Comparison of ENCODE assay signal across 15 cellular contexts in genomic region chr6:34384305-34385153, GRCh38. TPM values are rescaled to one million over a fixed set of nuclear protein-coding genes. Genes with fewer than 3 reads are reported as not detected.
DNase-seq lines count a peak whose midpoint lies in the region; ATAC-seq, FAIRE-seq and TF ChIP-seq lines count a peak whose summit lies in the region.
"Had no signal": no experiment of that assay in that cellular context is flagged by ENCODE, and none has a peak within 500 bp of the region (broad histone marks: within the 10 kb centered on the region; RNA-seq: fewer than 3 reads in every experiment).

No MANE protein-coding gene starts in this region.

- H3K4me3 ChIP-seq in K562 (no peak overlapping the region), brain microvascular endothelial cell (ENCODE audit: low read depth, low read length) (no peak overlapping the region)
- H3K4me3 ChIP-seq: pancreas had no signal

- no peak for TF ChIP-seq EP300 in K562 (IDR thresholded peaks at IDR 0.05; ENCODE audit: low read length)

- no peak for ATAC-seq in K562
- ATAC-seq in activated CD8-positive, alpha-beta memory T cell treated with anti-CD3 and anti-CD28 coated beads, Interleukin-2, amount 10 ng/mL, durations not matched to agents 7 days and 5 days, result no peak

- POLR2A ChIA-PET in K562 (lab: Yijun Ruan, JAX), result interaction anchor here (0.8 kb wide), 1 partner anchor 140 kb away, joined by 3 read pairs; no protein-coding TSS in a partner anchor

- WGBS in K562 (ENCODE audit: insufficient coverage, low coverage, missing lambda C conversion rate), result 65% methylated on average over 6 of the region's 6 CpGs

- peaks cover 5 to 23% of the 10 kb centered on the region in 2 experiments; a peak in 3 of 5 replicates for H3K4me1 ChIP-seq in K562 (replicated peaks in 1 of 2; ENCODE audit: control insufficient read depth in 2 of 2, insufficient read depth in 2 of 2, low read length in 2 of 2)

- H3K4me2 ChIP-seq in K562 (ENCODE audit: insufficient read depth, low read length), result no peak overlapping the region

- TF ChIP-seq RAD21 in K562 (CRISPR knock-in tag; conservative IDR thresholded peaks at IDR 0.05 in 1 of 2, IDR thresholded peaks at IDR 0.05 in 1 of 2), result no peak

- H3K4me1 Mint-ChIP-seq in HFFc6 (ENCODE audit: low read depth), result peaks cover 52% of the 10 kb centered on the region
- H3K4me1 Mint-ChIP-seq in activated CD8-positive, alpha-beta memory T cell treated with anti-CD3 and anti-CD28 coated beads, Interleukin-2, amount 10 ng/mL, durations not matched to agents 7 days and 5 days, result peaks cover 9% of the 10 kb centered on the region

- in situ Hi-C loops in K562 (cut with MboI), result no loop called here
- in situ Hi-C loops in brain microvascular endothelial cell (cut with HindIII; ENCODE audit: low pct_ligation_motif_present, low sequenced_read_pairs), result no loop called here
- in situ Hi-C loops in G401 (cut with HindIII; ENCODE audit: low sequenced_read_pairs), result loop anchor here (25.0 kb wide), 1 partner anchor 197 kb away; no protein-coding TSS in a partner anchor

- DNase-seq in HFFc6 (no peak), K562 (ENCODE audit: extremely low read depth in 1 of 4, low spot score in 3 of 4) (no peak), left kidney (ENCODE audit: low read depth, low spot score) (peak; percentile 50), globus pallidus (ENCODE audit: low spot score) (no peak), brain microvascular endothelial cell (no peak), G401 (ENCODE audit: low spot score) (no peak)
- DNase-seq in activated CD8-positive, alpha-beta memory T cell treated with anti-CD3 and anti-CD28 coated beads, Interleukin-2, amount 10 ng/mL, durations not matched to agents 7 days and 5 days, result no peak
- DNase-seq: CD4-positive, alpha-beta T cell; cerebellar nuclear complex; EL; mesendoderm; NCI-H2081; pancreas had no signal

- H3K27me3 ChIP-seq in K562 (ENCODE audit: control insufficient read depth in 2 of 2, insufficient read depth in 2 of 2, low read length in 2 of 2), result no peaks in the 10 kb centered on the region
- H3K27me3 ChIP-seq in brain microvascular endothelial cell (replicated peaks), result no peaks in the 10 kb centered on the region
- H3K27me3 ChIP-seq: pancreas had no signal

- BruUV-seq in K562 (replicated peaks; lab: Mats Ljungman, UMichigan), result no TSS peak

- H2AFZ ChIP-seq in K562 (ENCODE audit: low read depth, low read length), result no peak overlapping the region

- peaks cover 45% of the 10 kb centered on the region; the same call in 2 of the 3 replicates for H3K36me3 ChIP-seq in K562 (ENCODE audit: control insufficient read depth, insufficient read depth, low read length)
- H3K36me3 ChIP-seq in brain microvascular endothelial cell (replicated peaks), result no peaks in the 10 kb centered on the region
- H3K36me3 ChIP-seq: pancreas had no signal

- peaks cover 5% of the 10 kb centered on the region for H4K20me1 ChIP-seq in K562 (replicated peaks; ENCODE audit: control insufficient read depth, insufficient read depth, low read length)

- no peaks in the 10 kb centered on the region for H3K9me3 Mint-ChIP-seq in HFFc6
- H3K9me3 Mint-ChIP-seq in activated CD8-positive, alpha-beta memory T cell treated with anti-CD3 and anti-CD28 coated beads, Interleukin-2, amount 10 ng/mL, durations not matched to agents 7 days and 5 days (ENCODE audit: low read depth), result no peaks in the 10 kb centered on the region
- H3K9me3 Mint-ChIP-seq: CD4-positive, alpha-beta T cell had no signal

- no peaks in the 10 kb centered on the region; the same call in 1 of the 2 replicates for H3K27me3 Mint-ChIP-seq in HFFc6 (ENCODE audit: insufficient read depth)
- no peaks in the 10 kb centered on the region for H3K27me3 Mint-ChIP-seq in activated CD8-positive, alpha-beta memory T cell treated with anti-CD3 and anti-CD28 coated beads, Interleukin-2, amount 10 ng/mL, durations not matched to agents 7 days and 5 days
- H3K27me3 Mint-ChIP-seq: CD4-positive, alpha-beta T cell had no signal

- no peak for TF ChIP-seq CTCF in HFFc6 (IDR thresholded peaks at IDR 0.05)
- no peak for TF ChIP-seq CTCF in K562 (IDR thresholded peaks at IDR 0.05 in 2 of 3, conservative IDR thresholded peaks at IDR 0.05 in 1 of 3; ENCODE audit: insufficient read depth in 2 of 3, low read depth in 1 of 3, low read length in 3 of 3)
- no peak for TF ChIP-seq CTCF in brain microvascular endothelial cell (IDR thresholded peaks at IDR 0.05; ENCODE audit: low read depth, low read length, missing control alignments)

- H3K36me3 Mint-ChIP-seq in HFFc6 (ENCODE audit: low read depth), result peaks cover 9% of the 10 kb centered on the region; the same call in 1 of the 2 replicates
- H3K36me3 Mint-ChIP-seq in activated CD8-positive, alpha-beta memory T cell treated with anti-CD3 and anti-CD28 coated beads, Interleukin-2, amount 10 ng/mL, durations not matched to agents 7 days and 5 days, result peaks cover 5% of the 10 kb centered on the region

- peak overlapping the region; percentile 77; the same call in 1 of the 2 replicates for H3K27ac Mint-ChIP-seq in HFFc6
- H3K27ac Mint-ChIP-seq in activated CD8-positive, alpha-beta memory T cell treated with anti-CD3 and anti-CD28 coated beads, Interleukin-2, amount 10 ng/mL, durations not matched to agents 7 days and 5 days, result no peak overlapping the region

- CTCF ChIA-PET in K562 (lab: Yijun Ruan, JAX; ENCODE audit: low intra/inter-chr PET ratio), result no interaction called here
- CTCF ChIA-PET in activated CD8-positive, alpha-beta memory T cell treated with anti-CD3 and anti-CD28 coated beads, Interleukin-2, amount 10 ng/mL, durations not matched to agents 7 days and 5 days (lab: Charles Lee), result no interaction called here

- peak overlapping the region; percentile 1 to 23; a peak in 1 of 4 replicates for H3K9ac ChIP-seq in K562 (ENCODE audit: insufficient read depth in 1 of 2, low read depth in 2 of 2, low read length in 2 of 2)

- no peak for TF ChIP-seq POLR2A in K562 (conservative IDR thresholded peaks at IDR 0.05)

- no peaks in the 10 kb centered on the region for H3K9me3 ChIP-seq in K562 (replicated peaks; ENCODE audit: control insufficient read depth, insufficient read depth, low read depth, low read length)
- H3K9me3 ChIP-seq: pancreas had no signal

- peaks cover 99% of the 10 kb centered on the region for H3K79me2 ChIP-seq in K562 (ENCODE audit: control insufficient read depth, insufficient read depth, low read length)

- H3K4me3 Mint-ChIP-seq in HFFc6, result no peak overlapping the region
- H3K4me3 Mint-ChIP-seq in activated CD8-positive, alpha-beta memory T cell treated with anti-CD3 and anti-CD28 coated beads, Interleukin-2, amount 10 ng/mL, durations not matched to agents 7 days and 5 days, result no peak overlapping the region
- H3K4me3 Mint-ChIP-seq: CD4-positive, alpha-beta T cell had no signal

- FAIRE-seq in K562 (lab: Jason Lieb, UNC), result no peak
- FAIRE-seq: pancreas, TTC549 had no signal

- H3K9me1 ChIP-seq in K562 (ENCODE audit: control insufficient read depth, insufficient read depth, low read length), result no peaks in the 10 kb centered on the region

- H3K27ac ChIP-seq in K562 (ENCODE audit: extremely low read depth, low read depth, low read length) (peak overlapping the region; percentile 24; the same call in 1 of the 3 replicates), temporal lobe (ENCODE audit: low read depth, low read length) (peak overlapping the region; percentile 86), brain microvascular endothelial cell (no peak overlapping the region)

- intact Hi-C loops in K562 (cut with micrococcal nuclease), result no loop called here

RNA-seq across cellular contexts. Expression of gene NUDT3, which starts 7.9 kb away (rescaled TPM):
- total RNA-seq in HFFc6 (2021; fragmentation: NEBNext Ultra II Directional; extraction: Animal tissue kit (Norgen Biotek cat#: 25700)), result 10 to 100 TPM; 11.3 to 18.9 (median 16.6) TPM
- total RNA-seq in K562 (2011; cell fraction: chromatin; rRNA removed; ENCODE audit: low replicate concordance), result 19.3 and 42.2 TPM in 2 replicates
- total RNA-seq in K562 (2011; cell fraction: nucleolus; rRNA removed), result 17.3 and 21.3 TPM in 2 replicates
- 38.4 and 67.7 TPM in 2 replicates for total RNA-seq in K562 (2011; cell fraction: nucleoplasm; rRNA removed)
- total RNA-seq in K562 (2014; rRNA removed) (47.3 and 51.0 TPM in 2 replicates), K562 (2014; rRNA removed; fragmentation: Illumina TruSeq; extraction: Trizol) (61.8 and 70.8 TPM in 2 replicates), K562 (2015; rRNA removed; fragmentation: Illumina TruSeq; extraction: Trizol) (57.2 and 59.8 TPM in 2 replicates), K562 (2021) (49.8 and 56.4 TPM in 2 replicates), temporal lobe (131 TPM)
- polyA plus RNA-seq in K562 (2011; rRNA removed) (68.5 and 81.2 TPM in 2 replicates), K562 (2014; fragmentation: Illumina TruSeq; extraction: Trizol) (54.8 and 56.0 TPM in 2 replicates), K562 (2014; fragmentation: Nextera tagmentation; extraction: Ambion mirVana) (10 to 100 TPM in 1 of 2 experiments, 1 to 10 TPM in 1; 5.4 to 57.7 TPM), K562 (2014; rRNA removed) (54.4 and 56.8 TPM in 2 replicates)
- polyA plus RNA-seq in K562 (2011; cell fraction: cytosol; rRNA removed), result 29.2 and 49.7 TPM in 2 replicates
- polyA plus RNA-seq in K562 (2011; cell fraction: nucleus; rRNA removed), result 20.7 and 29.1 TPM in 2 replicates
- 15.2 and 19.2 TPM in 2 replicates for polyA plus RNA-seq in K562 (2012)
- 105 and 133 TPM in 2 replicates for polyA minus RNA-seq in K562 (2011; rRNA and poly(A)+ RNA removed)
- 46.1 and 59.9 TPM in 2 replicates for polyA minus RNA-seq in K562 (2011; cell fraction: cytosol; rRNA and poly(A)+ RNA removed)
- polyA minus RNA-seq in K562 (2011; cell fraction: nucleus; rRNA and poly(A)+ RNA removed), result 9.4 and 18.1 TPM in 2 replicates
- 10 to 100 TPM in 1 of 2 experiments, 1 to 10 TPM in 1; 8.6 to 13.4 TPM for total RNA-seq in activated CD8-positive, alpha-beta memory T cell treated with anti-CD3 and anti-CD28 coated beads, Interleukin-2, amount 10 ng/mL, durations not matched to agents 7 days and 5 days
- 8.1 and 10.6 TPM in 2 replicates for total RNA-seq in G401 (2014; rRNA removed; shearing (Covaris generic))

RNA-seq across cellular contexts. Expression of gene RPS10, which starts 41.3 kb away (rescaled TPM):
- 1,000 to 10,000 TPM; 1,585 to 1,769 (median 1,649) TPM for total RNA-seq in HFFc6 (2021; fragmentation: NEBNext Ultra II Directional; extraction: Animal tissue kit (Norgen Biotek cat#: 25700))
- 244 and 499 TPM in 2 replicates for total RNA-seq in K562 (2011; cell fraction: chromatin; rRNA removed; ENCODE audit: low replicate concordance)
- 961 and 1,244 TPM in 2 replicates for total RNA-seq in K562 (2011; cell fraction: nucleolus; rRNA removed)
- total RNA-seq in K562 (2011; cell fraction: nucleoplasm; rRNA removed), result 1,028 and 1,732 TPM in 2 replicates
- total RNA-seq in K562 (2014; rRNA removed) (3,907 and 4,273 TPM in 2 replicates), K562 (2014; rRNA removed; fragmentation: Illumina TruSeq; extraction: Trizol) (2,809 and 3,197 TPM in 2 replicates), K562 (2015; rRNA removed; fragmentation: Illumina TruSeq; extraction: Trizol) (3,578 and 3,876 TPM in 2 replicates), K562 (2021) (3,062 and 3,200 TPM in 2 replicates), temporal lobe (674 TPM)
- polyA plus RNA-seq in K562 (2011; rRNA removed) (5,201 and 6,397 TPM in 2 replicates), K562 (2014; fragmentation: Illumina TruSeq; extraction: Trizol) (4,753 and 5,213 TPM in 2 replicates), K562 (2014; fragmentation: Nextera tagmentation; extraction: Ambion mirVana) (1,000 to 10,000 TPM; 2,680 to 3,048 TPM), K562 (2014; rRNA removed) (4,615 and 5,251 TPM in 2 replicates)
- 12,487 and 14,962 TPM in 2 replicates for polyA plus RNA-seq in K562 (2011; cell fraction: cytosol; rRNA removed)
- 1,847 and 2,630 TPM in 2 replicates for polyA plus RNA-seq in K562 (2011; cell fraction: nucleus; rRNA removed)
- polyA plus RNA-seq in K562 (2012), result 4,197 and 5,822 TPM in 2 replicates
- 2,379 and 2,522 TPM in 2 replicates for polyA minus RNA-seq in K562 (2011; rRNA and poly(A)+ RNA removed)
- 976 and 1,028 TPM in 2 replicates for polyA minus RNA-seq in K562 (2011; cell fraction: cytosol; rRNA and poly(A)+ RNA removed)
- 203 and 375 TPM in 2 replicates for polyA minus RNA-seq in K562 (2011; cell fraction: nucleus; rRNA and poly(A)+ RNA removed)
- total RNA-seq in activated CD8-positive, alpha-beta memory T cell treated with anti-CD3 and anti-CD28 coated beads, Interleukin-2, amount 10 ng/mL, durations not matched to agents 7 days and 5 days, result 1,000 to 10,000 TPM; 1,124 to 1,323 TPM
- total RNA-seq in G401 (2014; rRNA removed; shearing (Covaris generic)), result 2,978 and 4,372 TPM in 2 replicates
